ENCODE assay signal across 10 cellular contexts in genomic region chr4:77072195-77072753, GRCh38. TPM values are rescaled to one million over a fixed set of nuclear protein-coding genes. Genes with fewer than 3 reads are reported as not detected.
A peak's percentile ranks its signal among the peaks of the same experiment; 100 is the strongest.
DNase-seq lines count a peak whose midpoint lies in the region; ATAC-seq and TF ChIP-seq lines count a peak whose summit lies in the region.
"Had no signal": no experiment of that assay in that cellular context is flagged by ENCODE, and none has a peak within 500 bp of the region (broad histone marks: within the 10 kb centered on the region; RNA-seq: fewer than 3 reads in every experiment).

No MANE protein-coding gene starts in this region.

- no peak overlapping the region for H3K27ac ChIP-seq in MM.1S (ENCODE audit: low read length)
- H3K27ac ChIP-seq in mammary epithelial cell (ENCODE audit: insufficient read depth, low read depth, low read length) = peak overlapping the region; percentile 94
- H3K27ac ChIP-seq: HL-60 had no signal

- H3K36me3 ChIP-seq in MM.1S (replicated peaks; ENCODE audit: insufficient read depth, low read length) = no peaks in the 10 kb centered on the region
- H3K36me3 ChIP-seq in mammary epithelial cell (ENCODE audit: insufficient read depth, low read length) = no peaks in the 10 kb centered on the region

- no TSS peak for BruUV-seq in mammary epithelial cell (replicated peaks; lab: Mats Ljungman, UMichigan)

- H3K79me2 ChIP-seq in MM.1S (ENCODE audit: low read length) (peaks cover 84% of the 10 kb centered on the region), mammary epithelial cell (ENCODE audit: insufficient read depth, low read length) (peaks cover 93% of the 10 kb centered on the region)

- peaks cover 35% of the 10 kb centered on the region for H3K4me1 Mint-ChIP-seq in neural crest cell

- H3K4me2 ChIP-seq in MM.1S (ENCODE audit: low read depth, low read length) = peak overlapping the region; percentile 83
- peak overlapping the region; percentile 82 for H3K4me2 ChIP-seq in mammary epithelial cell (ENCODE audit: insufficient read depth, low read depth, low read length)

- CTCF ChIA-PET in mammary epithelial cell (lab: Charles Lee; ENCODE audit: low non-redundant PET) = interaction anchor here (0.5 kb wide), 1 partner anchor 24 kb away, joined by 3 read pairs; no protein-coding TSS in a partner anchor

- peaks cover 39% of the 10 kb centered on the region for H4K20me1 ChIP-seq in MM.1S (ENCODE audit: insufficient read depth, low read length)
- peaks cover 7% of the 10 kb centered on the region for H4K20me1 ChIP-seq in mammary epithelial cell (ENCODE audit: insufficient read depth, low read length)

- in situ Hi-C loops in mammary epithelial cell (cut with MboI; ENCODE audit: low sequenced_read_pairs in 2 of 2) = no loop called here

- no peak overlapping the region for H3K27ac Mint-ChIP-seq in neural crest cell (ENCODE audit: unreplicated experiment)
- H3K27ac Mint-ChIP-seq: progenitor cell of endocrine pancreas had no signal

- no peaks in the 10 kb centered on the region for H3K9me3 Mint-ChIP-seq in neural crest cell

- H2AFZ ChIP-seq in MM.1S (ENCODE audit: low read length) = no peak overlapping the region
- no peak overlapping the region for H2AFZ ChIP-seq in mammary epithelial cell (ENCODE audit: low read depth, low read length)

- intact Hi-C loops in mammary epithelial cell (cut with micrococcal nuclease) = loop anchor here (2.0 to 10.0 kb wide), 2 partner anchors 131 to 283 kb away; no protein-coding TSS in a partner anchor

- peaks cover 2% of the 10 kb centered on the region for H3K36me3 Mint-ChIP-seq in neural crest cell (ENCODE audit: low read depth)

- H3K9me3 ChIP-seq in MM.1S (replicated peaks; ENCODE audit: insufficient read depth, low read length) (no peaks in the 10 kb centered on the region), mammary epithelial cell (replicated peaks; ENCODE audit: insufficient read depth, low read length) (no peaks in the 10 kb centered on the region)

- H3K27me3 ChIP-seq in MM.1S (replicated peaks; ENCODE audit: insufficient read depth, low read length) (no peaks in the 10 kb centered on the region), mammary epithelial cell (ENCODE audit: insufficient read depth, low read length) (no peaks in the 10 kb centered on the region)

- WGBS in mammary epithelial cell (ENCODE audit: low coverage, missing lambda C conversion rate) = 55% methylated on average over 2 of the region's 5 CpGs

- H3K4me1 ChIP-seq in MM.1S (ENCODE audit: low read length) (peaks cover 27% of the 10 kb centered on the region), mammary epithelial cell (ENCODE audit: insufficient read depth, low read length) (peaks cover 11% of the 10 kb centered on the region)

- H3K9ac ChIP-seq in MM.1S (ENCODE audit: low read length) = no peak overlapping the region
- H3K9ac ChIP-seq in mammary epithelial cell (ENCODE audit: insufficient read depth, low read length) = peak overlapping the region; percentile 98

- no peaks in the 10 kb centered on the region for H3K9me2 ChIP-seq in MM.1S (replicated peaks; ENCODE audit: insufficient read depth, low read length)

- dilution Hi-C loops in mammary epithelial cell (cut with HindIII; ENCODE audit: low sequenced_read_pairs) = loop anchor here (25.0 kb wide), 1 partner anchor 240 kb away; no protein-coding TSS in a partner anchor

- H3F3A ChIP-seq in MM.1S (ENCODE audit: insufficient read depth, low read length) = peaks cover 10% of the 10 kb centered on the region; the same call in 1 of the 2 replicates

- DNase-seq in ELF-1 (ENCODE audit: low read depth, low spot score) (peak; percentile 35), MM.1S (peak; percentile 48), mammary epithelial cell (peak; percentile 83), neural crest cell (ENCODE audit: low read depth, low spot score) (no peak), Ammon's horn (ENCODE audit: low spot score) (no peak)

- ATAC-seq in GM21528 (IDR thresholded peaks at IDR 0.05; ENCODE audit: low FRiP score, unreplicated experiment) (no peak), HG03565 (IDR thresholded peaks at IDR 0.05; ENCODE audit: unreplicated experiment) (no peak), HG03439 (IDR thresholded peaks at IDR 0.05; ENCODE audit: unreplicated experiment) (no peak)

- H3K4me3 Mint-ChIP-seq in neural crest cell = peak overlapping the region; percentile 49

- H3K4me3 ChIP-seq in MM.1S (ENCODE audit: low read length) (no peak overlapping the region), mammary epithelial cell (replicated peaks in 1 of 3; ENCODE audit: insufficient read depth in 1 of 3, low read depth in 2 of 3, low read length in 3 of 3) (peak overlapping the region in 2 of 3 experiments; percentile 60 to 73)

- TF ChIP-seq CTCF in MM.1S (IDR thresholded peaks at IDR 0.05; ENCODE audit: low read length) = no peak
- TF ChIP-seq CTCF in mammary epithelial cell (conservative IDR thresholded peaks at IDR 0.05 in 1 of 2, IDR thresholded peaks at IDR 0.05 in 1 of 2; ENCODE audit: extremely low read depth in 1 of 2, insufficient read depth in 1 of 2, low read depth in 1 of 2, low read length in 2 of 2) = no peak
- no peak for TF ChIP-seq CTCF in neural crest cell (conservative IDR thresholded peaks at IDR 0.05)

- no peaks in the 10 kb centered on the region for H3K27me3 Mint-ChIP-seq in neural crest cell (ENCODE audit: low read depth)
- H3K27me3 Mint-ChIP-seq: progenitor cell of endocrine pancreas had no signal

RNA-seq across cellular contexts. Expression of gene CCNI, which starts 3.5 kb away (rescaled TPM):
- total RNA-seq in mammary epithelial cell = 100 to 1,000 TPM; 177 to 250 TPM
- 206 TPM for polyA plus RNA-seq in mammary epithelial cell
- polyA minus RNA-seq in mammary epithelial cell = 499 TPM
- 396 and 405 TPM in 2 replicates for total RNA-seq in neural crest cell

Comparison
In these comparisons a context has a peak if more than half of its experiments do, and no peak if none do; other contexts are left out.
1. DNase-seq: peak in ELF-1 (single experiment), MM.1S (single experiment) and mammary epithelial cell (single experiment); none in neural crest cell (single experiment) and Ammon's horn (single experiment).